In genomic region chr9:93595861-93596365, GRCh38 we compare ENCODE assay signal across 1 cellular context.
TF ChIP-seq lines count a peak whose summit lies in the region.

No MANE protein-coding gene starts in this region.

TF ChIP-seq in WTC11, 78 proteins besides CTCF, POLR2A, EP300 and RAD21 (continued from another document):
- TF ChIP-seq ATF6 (CRISPR knock-in tag; IDR thresholded peaks at IDR 0.05) (no peak), CREM (CRISPR knock-in tag; IDR thresholded peaks at IDR 0.05) (no peak), ATF3 (CRISPR knock-in tag; conservative IDR thresholded peaks at IDR 0.05) (no peak), ZNF425 (CRISPR knock-in tag; conservative IDR thresholded peaks at IDR 0.05) (no peak), ZNF281 (CRISPR knock-in tag; IDR thresholded peaks at IDR 0.05) (no peak), KAT7 (CRISPR knock-in tag; IDR thresholded peaks at IDR 0.05; ENCODE audit: borderline replicate concordance) (no peak)
